9 cellular contexts compared by ENCODE assay signal in genomic region chr9:89661391-89661949, GRCh38. TPM values are rescaled to one million over a fixed set of nuclear protein-coding genes. Genes with fewer than 3 reads are reported as not detected.
DNase-seq lines count a peak whose midpoint lies in the region; ATAC-seq, FAIRE-seq and TF ChIP-seq lines count a peak whose summit lies in the region.
"Had no signal": no experiment of that assay in that cellular context is flagged by ENCODE, and none has a peak within 500 bp of the region (broad histone marks: within the 10 kb centered on the region; RNA-seq: fewer than 3 reads in every experiment).

No MANE protein-coding gene starts in this region.

- peak overlapping the region; percentile 10; the same call in 1 of the 2 replicates for H3K4me3 ChIP-seq in BE2C (ENCODE audit: low read depth, low read length)

- H3K4me1 ChIP-seq in BE2C: peaks cover 12% of the 10 kb centered on the region

- no peak for TF ChIP-seq CTCF in BE2C (IDR thresholded peaks at IDR 0.05; ENCODE audit: low read depth, low read length)
- TF ChIP-seq CTCF in omental fat pad (IDR thresholded peaks at IDR 0.05): no peak
- TF ChIP-seq CTCF in activated CD8-positive, alpha-beta T cell treated with anti-CD3 and anti-CD28 coated beads for 36 hours (IDR thresholded peaks at IDR 0.05): no peak

- no peaks in the 10 kb centered on the region for H3K36me3 ChIP-seq in BE2C

- no peaks in the 10 kb centered on the region for H3K9me3 Mint-ChIP-seq in activated CD8-positive, alpha-beta T cell treated with anti-CD3 and anti-CD28 coated beads for 36 hours
- H3K9me3 Mint-ChIP-seq: CD4-positive, alpha-beta T cell had no signal

- POLR2A ChIA-PET in activated CD8-positive, alpha-beta T cell treated with anti-CD3 and anti-CD28 coated beads for 36 hours (lab: Charles Lee): no interaction called here

- CTCF ChIA-PET in activated CD8-positive, alpha-beta T cell treated with anti-CD3 and anti-CD28 coated beads for 36 hours (lab: Charles Lee): interaction anchor here (0.8 to 1.5 kb wide), 2 partner anchors 58 to 60 kb away, joined by 3 to 4 read pairs; no protein-coding TSS in a partner anchor

- no peak overlapping the region for H3K4me3 Mint-ChIP-seq in activated CD8-positive, alpha-beta T cell treated with anti-CD3 and anti-CD28 coated beads for 36 hours
- H3K4me3 Mint-ChIP-seq: CD4-positive, alpha-beta T cell had no signal

- no peak for FAIRE-seq in frontal cortex (lab: Jason Lieb, UNC)

- H3K4me1 Mint-ChIP-seq in activated CD8-positive, alpha-beta T cell treated with anti-CD3 and anti-CD28 coated beads for 36 hours (ENCODE audit: low read depth): peaks cover 16% of the 10 kb centered on the region

- no peaks in the 10 kb centered on the region for H3K27me3 ChIP-seq in BE2C

- no peaks in the 10 kb centered on the region for H3K9me3 ChIP-seq in BE2C

- intact Hi-C loops in Right ventricle myocardium superior (cut with DNase I): no loop called here
- intact Hi-C loops in activated CD8-positive, alpha-beta T cell treated with anti-CD3 and anti-CD28 coated beads for 36 hours (cut with micrococcal nuclease): no loop called here

- ATAC-seq in Right ventricle myocardium superior (ENCODE audit: poor library complexity) (peak; percentile 71), omental fat pad (ENCODE audit: low FRiP score) (peak; percentile 9), GM21786 (IDR thresholded peaks at IDR 0.05; ENCODE audit: unreplicated experiment) (no peak)
- no peak for ATAC-seq in activated CD8-positive, alpha-beta T cell treated with anti-CD3 and anti-CD28 coated beads for 36 hours

- no peak overlapping the region for H3K27ac Mint-ChIP-seq in activated CD8-positive, alpha-beta T cell treated with anti-CD3 and anti-CD28 coated beads for 36 hours
- H3K27ac Mint-ChIP-seq: CD4-positive, alpha-beta T cell had no signal

- H3K36me3 Mint-ChIP-seq in activated CD8-positive, alpha-beta T cell treated with anti-CD3 and anti-CD28 coated beads for 36 hours (ENCODE audit: low read depth): no peaks in the 10 kb centered on the region

- no peak for DNase-seq in BE2C
- DNase-seq in SW480 (ENCODE audit: low spot score): peak; percentile 21
- DNase-seq in Right ventricle myocardium superior: no peak
- DNase-seq in omental fat pad (ENCODE audit: low spot score): no peak
- no peak for DNase-seq in activated CD8-positive, alpha-beta T cell treated with anti-CD3 and anti-CD28 coated beads for 36 hours
- DNase-seq in stimulated activated CD8-positive, alpha-beta memory T cell treated with anti-CD3 and anti-CD28 coated beads, Interleukin-4, amount 100 ng/mL, for 48 hours: no peak
- DNase-seq in frontal cortex (ENCODE audit: low spot score in 2 of 2): no peak
- DNase-seq: CD4-positive, alpha-beta T cell had no signal

- H3K27me3 Mint-ChIP-seq in activated CD8-positive, alpha-beta T cell treated with anti-CD3 and anti-CD28 coated beads for 36 hours: peaks cover 6% of the 10 kb centered on the region

RNA-seq across cellular contexts. Expression of gene GADD45G, which starts 56.7 kb away (rescaled TPM):
- polyA plus RNA-seq in BE2C (2012; ENCODE audit: insufficient read depth, insufficient read length, low read depth): 86.0 TPM
- total RNA-seq in Right ventricle myocardium superior (48.9 TPM), omental fat pad (10 to 100 TPM in 3 of 4 donors, 1 to 10 TPM in 1; 5.1 to 23.8 (median 16.1) TPM), frontal cortex (4.5 TPM)
- total RNA-seq in activated CD8-positive, alpha-beta T cell treated with anti-CD3 and anti-CD28 coated beads for 36 hours: 1 to 10 TPM; 3.7 to 5.0 TPM

Comparison
In these comparisons a context has a peak if more than half of its experiments do, and no peak if none do; other contexts are left out.
1. ATAC-seq: peak in Right ventricle myocardium superior (single experiment) and omental fat pad (single experiment); none in activated CD8-positive, alpha-beta T cell treated with anti-CD3 and anti-CD28 coated beads for 36 hours (single experiment) and GM21786 (single experiment).